14 cellular contexts compared by ENCODE assay signal in genomic region chr5:164562271-164562856, GRCh38.
A peak's percentile ranks its signal among the peaks of the same experiment; 100 is the strongest.
DNase-seq lines count a peak whose midpoint lies in the region; ATAC-seq, FAIRE-seq and TF ChIP-seq lines count a peak whose summit lies in the region.
"Had no signal": no experiment of that assay in that cellular context is flagged by ENCODE, and none has a peak within 500 bp of the region (broad histone marks: within the 10 kb centered on the region; RNA-seq: fewer than 3 reads in every experiment).

No MANE protein-coding gene starts in this region.

- H3K27me3 ChIP-seq in BE2C (no peaks in the 10 kb centered on the region), foreskin keratinocyte (no peaks in the 10 kb centered on the region), smooth muscle cell (ENCODE audit: low read depth) (no peaks in the 10 kb centered on the region)

- no peaks in the 10 kb centered on the region for H3K9me3 Mint-ChIP-seq in activated T-helper 17 cell treated with anti-CD3 and anti-CD28 coated beads, Interleukin-2, amount 50 U/mL, for 72 hours

- no peaks in the 10 kb centered on the region for H3K79me2 ChIP-seq in smooth muscle cell (ENCODE audit: low read depth)

- 94% methylated on average over 5 of the region's 5 CpGs for WGBS in smooth muscle cell (ENCODE audit: low lambda C conversion rate)

- no peaks in the 10 kb centered on the region for H3K36me3 Mint-ChIP-seq in activated T-helper 17 cell treated with anti-CD3 and anti-CD28 coated beads, Interleukin-2, amount 50 U/mL, for 72 hours (ENCODE audit: low read depth)

- no peak overlapping the region for H3K27ac Mint-ChIP-seq in activated T-helper 17 cell treated with anti-CD3 and anti-CD28 coated beads, Interleukin-2, amount 50 U/mL, for 72 hours

- H3K27ac ChIP-seq in caudate nucleus (ENCODE audit: low read depth, low read length) = peak overlapping the region; percentile 46
- no peak overlapping the region for H3K27ac ChIP-seq in foreskin keratinocyte
- no peak overlapping the region for H3K27ac ChIP-seq in smooth muscle cell (ENCODE audit: low read depth)
- H3K27ac ChIP-seq: C4-2B had no signal

- no peak overlapping the region for H3K9ac ChIP-seq in smooth muscle cell (ENCODE audit: low read depth)

- H2AFZ ChIP-seq in smooth muscle cell (ENCODE audit: low read depth) = no peak overlapping the region

- H3K9me3 ChIP-seq in BE2C (no peaks in the 10 kb centered on the region), smooth muscle cell (replicated peaks; ENCODE audit: low read depth) (no peaks in the 10 kb centered on the region)

- no peaks in the 10 kb centered on the region for H4K20me1 ChIP-seq in smooth muscle cell (ENCODE audit: low read depth)

- H3K4me1 ChIP-seq in BE2C (peaks cover 15% of the 10 kb centered on the region), foreskin keratinocyte (no peaks in the 10 kb centered on the region), smooth muscle cell (ENCODE audit: low read depth) (no peaks in the 10 kb centered on the region)

- H3K4me3 ChIP-seq in BE2C (ENCODE audit: low read depth, low read length) (peak overlapping the region; percentile 35), smooth muscle cell (no peak overlapping the region)

- no peak overlapping the region for H3K4me2 ChIP-seq in smooth muscle cell

- TF ChIP-seq CTCF in BE2C (IDR thresholded peaks at IDR 0.05; ENCODE audit: low read depth, low read length) (no peak), foreskin keratinocyte (conservative IDR thresholded peaks at IDR 0.05) (no peak), smooth muscle cell (IDR thresholded peaks at IDR 0.05; ENCODE audit: borderline replicate concordance, insufficient read depth, poor library complexity, severe bottlenecking) (no peak)

- no peaks in the 10 kb centered on the region for H3K27me3 Mint-ChIP-seq in activated T-helper 17 cell treated with anti-CD3 and anti-CD28 coated beads, Interleukin-2, amount 50 U/mL, for 72 hours

- H3K4me3 Mint-ChIP-seq in activated T-helper 17 cell treated with anti-CD3 and anti-CD28 coated beads, Interleukin-2, amount 50 U/mL, for 72 hours = no peak overlapping the region

- no peaks in the 10 kb centered on the region for H3K36me3 ChIP-seq in BE2C
- no peaks in the 10 kb centered on the region for H3K36me3 ChIP-seq in smooth muscle cell (ENCODE audit: low read depth)

- H3F3A ChIP-seq in smooth muscle cell (ENCODE audit: low read depth) = no peaks in the 10 kb centered on the region

- FAIRE-seq in HTR-8/SVneo (lab: Jason Lieb, UNC) = no peak

- DNase-seq in BE2C = peak; percentile 47
- DNase-seq in HTR-8/SVneo (ENCODE audit: insufficient read length, low spot score) = peak; percentile 1
- DNase-seq in caudate nucleus (lab: John Stamatoyannopoulos, UW) = peak in 5 of 61 donors; percentile 2 to 42 (median 9)
- peak; percentile 10 to 78 for DNase-seq in foreskin keratinocyte
- no peak for DNase-seq in stimulated activated CD4-positive, alpha-beta T cell treated with anti-CD3 and anti-CD28 coated beads, Interleukin-1b, Interleukin-23, amount 100 ng/mL, for 48 hours
- DNase-seq in smooth muscle cell (lab: John Stamatoyannopoulos, UW; ENCODE audit: unreplicated experiment) = no peak
- DNase-seq: DMS153, H7, NCI-H1417 treated with DMSO at 0.1 percent for 48 hours, NCI-H2029 treated with DMSO at 0.1 percent for 48 hours, NCI-H510A had no signal

- no peaks in the 10 kb centered on the region for H3K4me1 Mint-ChIP-seq in activated T-helper 17 cell treated with anti-CD3 and anti-CD28 coated beads, Interleukin-2, amount 50 U/mL, for 72 hours

- ATAC-seq in foreskin keratinocyte (no peak), GM21825 (IDR thresholded peaks at IDR 0.05; ENCODE audit: unreplicated experiment) (no peak)
- ATAC-seq in activated T-helper 17 cell treated with anti-CD3 and anti-CD28 coated beads, Interleukin-2, amount 50 U/mL, for 72 hours (replicated peaks) = no peak

Comparison
In these comparisons a context has a peak if more than half of its experiments do, and no peak if none do; other contexts are left out.
1. DNase-seq: peak in BE2C (single experiment), HTR-8/SVneo (single experiment) and foreskin keratinocyte (2 of 2); none in stimulated activated CD4-positive, alpha-beta T cell treated with anti-CD3 and anti-CD28 coated beads, Interleukin-1b, Interleukin-23, amount 100 ng/mL, for 48 hours (single experiment) and smooth muscle cell (single experiment).